In the genomic region with DNA sequence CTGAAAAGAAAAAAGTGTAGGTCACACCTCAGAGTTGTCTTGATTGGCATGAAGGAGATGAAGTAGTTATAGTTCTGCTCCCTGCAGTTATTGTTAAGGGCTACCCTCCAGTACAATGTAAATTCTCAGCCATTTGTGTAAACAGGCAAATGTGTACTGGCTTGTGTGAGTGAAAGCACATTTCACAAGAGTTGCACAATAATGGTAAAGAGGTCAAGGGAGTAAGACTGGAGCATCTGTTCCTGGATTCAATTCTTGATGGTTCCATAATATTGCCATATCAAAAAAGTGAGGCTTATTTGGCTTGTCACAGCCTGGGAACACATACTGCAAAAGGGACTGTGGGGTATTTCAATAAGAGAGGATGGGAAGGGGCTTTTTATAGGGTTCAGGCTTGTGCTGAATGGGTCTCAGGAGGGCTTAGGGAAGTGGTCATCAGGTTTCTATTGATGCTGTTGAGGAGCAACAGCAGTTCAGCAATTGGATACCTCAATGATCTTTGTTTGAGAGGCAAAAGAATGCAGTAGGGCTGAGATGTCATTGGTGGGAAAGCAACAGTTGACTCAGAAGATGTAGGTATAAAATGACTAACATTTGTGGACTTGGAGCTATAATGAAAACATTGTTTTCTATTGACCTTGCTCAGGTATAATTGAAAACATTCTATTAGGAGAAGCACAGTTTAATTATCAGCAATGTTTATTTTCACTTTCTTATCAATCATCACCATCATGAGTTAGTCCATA, we compare ENCODE assay signal across 1 cellular context.
TF ChIP-seq lines count a peak whose summit lies in the region.

No MANE protein-coding gene starts in this region.

TF ChIP-seq in HepG2, 621 proteins besides CTCF, POLR2A, EP300 and RAD21 (continued from another document and continues in another):
- TF ChIP-seq, protein P1, sequence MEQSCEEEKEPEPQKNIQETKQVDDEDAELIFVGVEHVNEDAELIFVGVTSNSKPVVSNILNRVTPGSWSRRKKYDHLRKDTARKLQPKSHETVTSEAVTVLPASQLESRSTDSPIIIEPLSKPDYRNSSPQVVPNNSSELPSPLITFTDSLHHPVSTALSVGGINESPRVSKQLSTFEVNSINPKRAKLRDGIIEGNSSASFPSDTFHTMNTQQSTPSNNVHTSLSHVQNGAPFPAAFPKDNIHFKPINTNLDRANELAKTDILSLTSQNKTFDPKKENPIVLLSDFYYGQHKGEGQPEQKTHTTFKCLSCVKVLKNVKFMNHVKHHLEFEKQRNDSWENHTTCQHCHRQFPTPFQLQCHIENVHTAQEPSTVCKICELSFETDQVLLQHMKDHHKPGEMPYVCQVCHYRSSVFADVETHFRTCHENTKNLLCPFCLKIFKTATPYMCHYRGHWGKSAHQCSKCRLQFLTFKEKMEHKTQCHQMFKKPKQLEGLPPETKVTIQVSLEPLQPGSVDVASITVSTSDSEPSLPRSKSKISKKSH (CRISPR knock-in tag; IDR thresholded peaks at IDR 0.05; ENCODE audit: borderline replicate concordance) = no peak
- TF ChIP-seq, protein P2, sequence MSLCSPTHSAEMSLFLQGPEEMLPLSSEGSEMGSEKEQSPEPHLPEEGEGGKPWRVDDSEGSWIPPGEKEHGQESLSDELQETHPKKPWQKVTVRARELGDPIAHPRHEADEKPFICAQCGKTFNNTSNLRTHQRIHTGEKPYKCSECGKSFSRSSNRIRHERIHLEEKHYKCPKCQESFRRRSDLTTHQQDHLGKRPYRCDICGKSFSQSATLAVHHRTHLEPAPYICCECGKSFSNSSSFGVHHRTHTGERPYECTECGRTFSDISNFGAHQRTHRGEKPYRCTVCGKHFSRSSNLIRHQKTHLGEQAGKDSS (CRISPR knock-in tag; IDR thresholded peaks at IDR 0.05; ENCODE audit: borderline replicate concordance, low read depth) = no peak
- peak; percentile 77; the same call in 1 of the 2 replicates for TF ChIP-seq NR2C2 (CRISPR knock-in tag; IDR thresholded peaks at IDR 0.05; ENCODE audit: borderline replicate concordance)
- peak; percentile 32; the same call in 1 of the 2 replicates for TF ChIP-seq ELF1 (CRISPR knock-in tag; IDR thresholded peaks at IDR 0.05)
- TF ChIP-seq, protein P3, sequence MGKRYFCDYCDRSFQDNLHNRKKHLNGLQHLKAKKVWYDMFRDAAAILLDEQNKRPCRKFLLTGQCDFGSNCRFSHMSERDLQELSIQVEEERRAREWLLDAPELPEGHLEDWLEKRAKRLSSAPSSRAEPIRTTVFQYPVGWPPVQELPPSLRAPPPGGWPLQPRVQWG (CRISPR knock-in tag; IDR thresholded peaks at IDR 0.05; ENCODE audit: borderline replicate concordance, low read depth) = no peak
- TF ChIP-seq, protein P4, sequence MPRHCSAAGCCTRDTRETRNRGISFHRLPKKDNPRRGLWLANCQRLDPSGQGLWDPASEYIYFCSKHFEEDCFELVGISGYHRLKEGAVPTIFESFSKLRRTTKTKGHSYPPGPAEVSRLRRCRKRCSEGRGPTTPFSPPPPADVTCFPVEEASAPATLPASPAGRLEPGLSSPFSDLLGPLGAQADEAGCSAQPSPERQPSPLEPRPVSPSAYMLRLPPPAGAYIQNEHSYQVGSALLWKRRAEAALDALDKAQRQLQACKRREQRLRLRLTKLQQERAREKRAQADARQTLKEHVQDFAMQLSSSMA (CRISPR knock-in tag; IDR thresholded peaks at IDR 0.05) = no peak
- TF ChIP-seq ZMYM4 (CRISPR knock-in tag; IDR thresholded peaks at IDR 0.05) = peak; percentile 90
- peak; percentile 100 for TF ChIP-seq CEBPB (IDR thresholded peaks at IDR 0.05; ENCODE audit: borderline replicate concordance, low read depth, low read length)
- TF ChIP-seq, protein P5, sequence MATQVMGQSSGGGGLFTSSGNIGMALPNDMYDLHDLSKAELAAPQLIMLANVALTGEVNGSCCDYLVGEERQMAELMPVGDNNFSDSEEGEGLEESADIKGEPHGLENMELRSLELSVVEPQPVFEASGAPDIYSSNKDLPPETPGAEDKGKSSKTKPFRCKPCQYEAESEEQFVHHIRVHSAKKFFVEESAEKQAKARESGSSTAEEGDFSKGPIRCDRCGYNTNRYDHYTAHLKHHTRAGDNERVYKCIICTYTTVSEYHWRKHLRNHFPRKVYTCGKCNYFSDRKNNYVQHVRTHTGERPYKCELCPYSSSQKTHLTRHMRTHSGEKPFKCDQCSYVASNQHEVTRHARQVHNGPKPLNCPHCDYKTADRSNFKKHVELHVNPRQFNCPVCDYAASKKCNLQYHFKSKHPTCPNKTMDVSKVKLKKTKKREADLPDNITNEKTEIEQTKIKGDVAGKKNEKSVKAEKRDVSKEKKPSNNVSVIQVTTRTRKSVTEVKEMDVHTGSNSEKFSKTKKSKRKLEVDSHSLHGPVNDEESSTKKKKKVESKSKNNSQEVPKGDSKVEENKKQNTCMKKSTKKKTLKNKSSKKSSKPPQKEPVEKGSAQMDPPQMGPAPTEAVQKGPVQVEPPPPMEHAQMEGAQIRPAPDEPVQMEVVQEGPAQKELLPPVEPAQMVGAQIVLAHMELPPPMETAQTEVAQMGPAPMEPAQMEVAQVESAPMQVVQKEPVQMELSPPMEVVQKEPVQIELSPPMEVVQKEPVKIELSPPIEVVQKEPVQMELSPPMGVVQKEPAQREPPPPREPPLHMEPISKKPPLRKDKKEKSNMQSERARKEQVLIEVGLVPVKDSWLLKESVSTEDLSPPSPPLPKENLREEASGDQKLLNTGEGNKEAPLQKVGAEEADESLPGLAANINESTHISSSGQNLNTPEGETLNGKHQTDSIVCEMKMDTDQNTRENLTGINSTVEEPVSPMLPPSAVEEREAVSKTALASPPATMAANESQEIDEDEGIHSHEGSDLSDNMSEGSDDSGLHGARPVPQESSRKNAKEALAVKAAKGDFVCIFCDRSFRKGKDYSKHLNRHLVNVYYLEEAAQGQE (IDR thresholded peaks at IDR 0.05; ENCODE audit: borderline replicate concordance in 1 of 2, low read depth in 1 of 2, low read length in 2 of 2) = peak in 1 of 2 experiments; percentile 54; a peak in 2 of 4 replicates
- TF ChIP-seq MIXL1 (CRISPR knock-in tag; IDR thresholded peaks at IDR 0.05) = peak; percentile 85
- TF ChIP-seq, protein P6, sequence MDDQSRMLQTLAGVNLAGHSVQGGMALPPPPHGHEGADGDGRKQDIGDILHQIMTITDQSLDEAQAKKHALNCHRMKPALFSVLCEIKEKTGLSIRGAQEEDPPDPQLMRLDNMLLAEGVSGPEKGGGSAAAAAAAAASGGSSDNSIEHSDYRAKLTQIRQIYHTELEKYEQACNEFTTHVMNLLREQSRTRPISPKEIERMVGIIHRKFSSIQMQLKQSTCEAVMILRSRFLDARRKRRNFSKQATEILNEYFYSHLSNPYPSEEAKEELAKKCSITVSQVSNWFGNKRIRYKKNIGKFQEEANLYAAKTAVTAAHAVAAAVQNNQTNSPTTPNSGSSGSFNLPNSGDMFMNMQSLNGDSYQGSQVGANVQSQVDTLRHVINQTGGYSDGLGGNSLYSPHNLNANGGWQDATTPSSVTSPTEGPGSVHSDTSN (CRISPR knock-in tag; IDR thresholded peaks at IDR 0.05; ENCODE audit: borderline replicate concordance) = no peak
- TF ChIP-seq, protein P7, sequence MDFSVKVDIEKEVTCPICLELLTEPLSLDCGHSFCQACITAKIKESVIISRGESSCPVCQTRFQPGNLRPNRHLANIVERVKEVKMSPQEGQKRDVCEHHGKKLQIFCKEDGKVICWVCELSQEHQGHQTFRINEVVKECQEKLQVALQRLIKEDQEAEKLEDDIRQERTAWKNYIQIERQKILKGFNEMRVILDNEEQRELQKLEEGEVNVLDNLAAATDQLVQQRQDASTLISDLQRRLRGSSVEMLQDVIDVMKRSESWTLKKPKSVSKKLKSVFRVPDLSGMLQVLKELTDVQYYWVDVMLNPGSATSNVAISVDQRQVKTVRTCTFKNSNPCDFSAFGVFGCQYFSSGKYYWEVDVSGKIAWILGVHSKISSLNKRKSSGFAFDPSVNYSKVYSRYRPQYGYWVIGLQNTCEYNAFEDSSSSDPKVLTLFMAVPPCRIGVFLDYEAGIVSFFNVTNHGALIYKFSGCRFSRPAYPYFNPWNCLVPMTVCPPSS (IDR thresholded peaks at IDR 0.05) = no peak
- TF ChIP-seq ZNF558 (CRISPR knock-in tag; IDR thresholded peaks at IDR 0.05; ENCODE audit: borderline replicate concordance) = no peak
- no peak for TF ChIP-seq ZSCAN31 (CRISPR knock-in tag; IDR thresholded peaks at IDR 0.05; ENCODE audit: low read depth)
- TF ChIP-seq ZNF274 (CRISPR knock-in tag; IDR thresholded peaks at IDR 0.05) = no peak; the same call in 1 of the 2 replicates
- TF ChIP-seq IRX3 (CRISPR knock-in tag; IDR thresholded peaks at IDR 0.05; ENCODE audit: borderline replicate concordance, low read depth) = no peak
- no peak for TF ChIP-seq TMF1 (CRISPR knock-in tag; IDR thresholded peaks at IDR 0.05; ENCODE audit: low read depth)
- TF ChIP-seq, protein P8, sequence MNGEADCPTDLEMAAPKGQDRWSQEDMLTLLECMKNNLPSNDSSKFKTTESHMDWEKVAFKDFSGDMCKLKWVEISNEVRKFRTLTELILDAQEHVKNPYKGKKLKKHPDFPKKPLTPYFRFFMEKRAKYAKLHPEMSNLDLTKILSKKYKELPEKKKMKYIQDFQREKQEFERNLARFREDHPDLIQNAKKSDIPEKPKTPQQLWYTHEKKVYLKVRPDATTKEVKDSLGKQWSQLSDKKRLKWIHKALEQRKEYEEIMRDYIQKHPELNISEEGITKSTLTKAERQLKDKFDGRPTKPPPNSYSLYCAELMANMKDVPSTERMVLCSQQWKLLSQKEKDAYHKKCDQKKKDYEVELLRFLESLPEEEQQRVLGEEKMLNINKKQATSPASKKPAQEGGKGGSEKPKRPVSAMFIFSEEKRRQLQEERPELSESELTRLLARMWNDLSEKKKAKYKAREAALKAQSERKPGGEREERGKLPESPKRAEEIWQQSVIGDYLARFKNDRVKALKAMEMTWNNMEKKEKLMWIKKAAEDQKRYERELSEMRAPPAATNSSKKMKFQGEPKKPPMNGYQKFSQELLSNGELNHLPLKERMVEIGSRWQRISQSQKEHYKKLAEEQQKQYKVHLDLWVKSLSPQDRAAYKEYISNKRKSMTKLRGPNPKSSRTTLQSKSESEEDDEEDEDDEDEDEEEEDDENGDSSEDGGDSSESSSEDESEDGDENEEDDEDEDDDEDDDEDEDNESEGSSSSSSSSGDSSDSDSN (CRISPR knock-in tag; IDR thresholded peaks at IDR 0.05) = no peak
- TF ChIP-seq MTF2 (CRISPR knock-in tag; IDR thresholded peaks at IDR 0.05; ENCODE audit: borderline replicate concordance) = no peak
- no peak for TF ChIP-seq ZFP82 (CRISPR knock-in tag; IDR thresholded peaks at IDR 0.05; ENCODE audit: borderline replicate concordance)
- peak; percentile 98 for TF ChIP-seq CEBPG (CRISPR knock-in tag; IDR thresholded peaks at IDR 0.05)
- TF ChIP-seq, protein P9, sequence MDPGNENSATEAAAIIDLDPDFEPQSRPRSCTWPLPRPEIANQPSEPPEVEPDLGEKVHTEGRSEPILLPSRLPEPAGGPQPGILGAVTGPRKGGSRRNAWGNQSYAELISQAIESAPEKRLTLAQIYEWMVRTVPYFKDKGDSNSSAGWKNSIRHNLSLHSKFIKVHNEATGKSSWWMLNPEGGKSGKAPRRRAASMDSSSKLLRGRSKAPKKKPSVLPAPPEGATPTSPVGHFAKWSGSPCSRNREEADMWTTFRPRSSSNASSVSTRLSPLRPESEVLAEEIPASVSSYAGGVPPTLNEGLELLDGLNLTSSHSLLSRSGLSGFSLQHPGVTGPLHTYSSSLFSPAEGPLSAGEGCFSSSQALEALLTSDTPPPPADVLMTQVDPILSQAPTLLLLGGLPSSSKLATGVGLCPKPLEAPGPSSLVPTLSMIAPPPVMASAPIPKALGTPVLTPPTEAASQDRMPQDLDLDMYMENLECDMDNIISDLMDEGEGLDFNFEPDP (CRISPR knock-in tag; conservative IDR thresholded peaks at IDR 0.05) = no peak
- no peak for TF ChIP-seq ZC3H13 (CRISPR knock-in tag; IDR thresholded peaks at IDR 0.05)
- no peak for TF ChIP-seq PRPF4 (IDR thresholded peaks at IDR 0.05; ENCODE audit: low read depth, low read length, poor library complexity, severe bottlenecking)
- 0 out of 2 replicates have a peak, but pooled peaks have one; percentile 49 for TF ChIP-seq ARID2 (CRISPR knock-in tag; IDR thresholded peaks at IDR 0.05; ENCODE audit: borderline replicate concordance)
- peak; percentile 81 for TF ChIP-seq NCOA2 (CRISPR knock-in tag; IDR thresholded peaks at IDR 0.05)
- TF ChIP-seq, protein P10, sequence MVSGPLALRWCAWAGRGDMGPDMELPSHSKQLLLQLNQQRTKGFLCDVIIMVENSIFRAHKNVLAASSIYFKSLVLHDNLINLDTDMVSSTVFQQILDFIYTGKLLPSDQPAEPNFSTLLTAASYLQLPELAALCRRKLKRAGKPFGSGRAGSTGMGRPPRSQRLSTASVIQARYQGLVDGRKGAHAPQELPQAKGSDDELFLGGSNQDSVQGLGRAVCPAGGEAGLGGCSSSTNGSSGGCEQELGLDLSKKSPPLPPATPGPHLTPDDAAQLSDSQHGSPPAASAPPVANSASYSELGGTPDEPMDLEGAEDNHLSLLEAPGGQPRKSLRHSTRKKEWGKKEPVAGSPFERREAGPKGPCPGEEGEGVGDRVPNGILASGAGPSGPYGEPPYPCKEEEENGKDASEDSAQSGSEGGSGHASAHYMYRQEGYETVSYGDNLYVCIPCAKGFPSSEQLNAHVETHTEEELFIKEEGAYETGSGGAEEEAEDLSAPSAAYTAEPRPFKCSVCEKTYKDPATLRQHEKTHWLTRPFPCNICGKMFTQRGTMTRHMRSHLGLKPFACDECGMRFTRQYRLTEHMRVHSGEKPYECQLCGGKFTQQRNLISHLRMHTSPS (CRISPR knock-in tag; IDR thresholded peaks at IDR 0.05; ENCODE audit: low read depth) = no peak; the same call in 1 of the 2 replicates
- TF ChIP-seq RCOR2 (CRISPR knock-in tag; IDR thresholded peaks at IDR 0.05) = peak; percentile 71; the same call in 1 of the 2 replicates
- TF ChIP-seq ZNF569 (CRISPR knock-in tag; IDR thresholded peaks at IDR 0.05; ENCODE audit: borderline replicate concordance) = no peak
- TF ChIP-seq, protein P11, sequence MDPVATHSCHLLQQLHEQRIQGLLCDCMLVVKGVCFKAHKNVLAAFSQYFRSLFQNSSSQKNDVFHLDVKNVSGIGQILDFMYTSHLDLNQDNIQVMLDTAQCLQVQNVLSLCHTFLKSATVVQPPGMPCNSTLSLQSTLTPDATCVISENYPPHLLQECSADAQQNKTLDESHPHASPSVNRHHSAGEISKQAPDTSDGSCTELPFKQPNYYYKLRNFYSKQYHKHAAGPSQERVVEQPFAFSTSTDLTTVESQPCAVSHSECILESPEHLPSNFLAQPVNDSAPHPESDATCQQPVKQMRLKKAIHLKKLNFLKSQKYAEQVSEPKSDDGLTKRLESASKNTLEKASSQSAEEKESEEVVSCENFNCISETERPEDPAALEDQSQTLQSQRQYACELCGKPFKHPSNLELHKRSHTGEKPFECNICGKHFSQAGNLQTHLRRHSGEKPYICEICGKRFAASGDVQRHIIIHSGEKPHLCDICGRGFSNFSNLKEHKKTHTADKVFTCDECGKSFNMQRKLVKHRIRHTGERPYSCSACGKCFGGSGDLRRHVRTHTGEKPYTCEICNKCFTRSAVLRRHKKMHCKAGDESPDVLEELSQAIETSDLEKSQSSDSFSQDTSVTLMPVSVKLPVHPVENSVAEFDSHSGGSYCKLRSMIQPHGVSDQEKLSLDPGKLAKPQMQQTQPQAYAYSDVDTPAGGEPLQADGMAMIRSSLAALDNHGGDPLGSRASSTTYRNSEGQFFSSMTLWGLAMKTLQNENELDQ (CRISPR knock-in tag; IDR thresholded peaks at IDR 0.05; ENCODE audit: borderline replicate concordance) = no peak
- TF ChIP-seq ZNF496 (CRISPR knock-in tag; IDR thresholded peaks at IDR 0.05; ENCODE audit: insufficient replicate concordance) = no peak
- TF ChIP-seq, protein P12, sequence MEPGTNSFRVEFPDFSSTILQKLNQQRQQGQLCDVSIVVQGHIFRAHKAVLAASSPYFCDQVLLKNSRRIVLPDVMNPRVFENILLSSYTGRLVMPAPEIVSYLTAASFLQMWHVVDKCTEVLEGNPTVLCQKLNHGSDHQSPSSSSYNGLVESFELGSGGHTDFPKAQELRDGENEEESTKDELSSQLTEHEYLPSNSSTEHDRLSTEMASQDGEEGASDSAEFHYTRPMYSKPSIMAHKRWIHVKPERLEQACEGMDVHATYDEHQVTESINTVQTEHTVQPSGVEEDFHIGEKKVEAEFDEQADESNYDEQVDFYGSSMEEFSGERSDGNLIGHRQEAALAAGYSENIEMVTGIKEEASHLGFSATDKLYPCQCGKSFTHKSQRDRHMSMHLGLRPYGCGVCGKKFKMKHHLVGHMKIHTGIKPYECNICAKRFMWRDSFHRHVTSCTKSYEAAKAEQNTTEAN (CRISPR knock-in tag; conservative IDR thresholded peaks at IDR 0.05) = 0 out of 2 replicates have a peak, but pooled peaks have one; percentile 63
- TF ChIP-seq ZSCAN12 (CRISPR knock-in tag; IDR thresholded peaks at IDR 0.05) = no peak
